8 cellular contexts compared by ENCODE assay signal in genomic region chr6:28922004-28922840, GRCh38. TPM values are rescaled to one million over a fixed set of nuclear protein-coding genes. Genes with fewer than 3 reads are reported as not detected.
DNase-seq lines count a peak whose midpoint lies in the region; ATAC-seq and TF ChIP-seq lines count a peak whose summit lies in the region.

No MANE protein-coding gene starts in this region.

- peak overlapping the region; percentile 98 for H3K9ac ChIP-seq in HUES48 (ENCODE audit: low read depth, low read length)

- H3K4me1 ChIP-seq in HUES48 (ENCODE audit: control insufficient read depth, insufficient read depth, low read length) (peaks cover 12% of the 10 kb centered on the region), right atrium auricular region (peaks cover 0 to 20% of the 10 kb centered on the region in 2 donors)

- H3K27me3 ChIP-seq in HUES48 (ENCODE audit: control insufficient read depth, insufficient read depth, low read length) (no peaks in the 10 kb centered on the region), right atrium auricular region (no peaks in the 10 kb centered on the region)

- H3K27ac ChIP-seq in HUES48 (ENCODE audit: low read depth, low read length): peak overlapping the region; percentile 89
- peak overlapping the region; percentile 92 to 96 for H3K27ac ChIP-seq in right atrium auricular region

- DNase-seq in AG20443 (ENCODE audit: low spot score) (peak; percentile 21), right atrium auricular region (ENCODE audit: low spot score) (no peak), skeletal muscle cell (ENCODE audit: low read depth) (no peak), GOT3 (lab: John Stamatoyannopoulos, UW) (no peak), GM10266 (ENCODE audit: extremely low spot score) (no peak)
- DNase-seq in activated T-cell treated with anti-CD3 and anti-CD28 coated beads, Interleukin-2, amount 50 U/mL, for 48 hours: peak; percentile 34 to 44

- TF ChIP-seq CTCF in right atrium auricular region (IDR thresholded peaks at IDR 0.05): no peak
- TF ChIP-seq CTCF in GM10266 (IDR thresholded peaks at IDR 0.05; ENCODE audit: control insufficient read depth, insufficient read depth, low read depth, missing control alignments): no peak

- H3K4me3 ChIP-seq in HUES48 (ENCODE audit: low read depth, low read length): peak overlapping the region; percentile 94
- H3K4me3 ChIP-seq in right atrium auricular region: peak overlapping the region; percentile 80 to 85
- H3K4me3 ChIP-seq in skeletal muscle cell (ENCODE audit: low read depth, low read length): peak overlapping the region; percentile 99

- ATAC-seq in HG03354 (IDR thresholded peaks at IDR 0.05; ENCODE audit: poor library complexity, severe bottlenecking, unreplicated experiment): no peak

- H3K36me3 ChIP-seq in HUES48 (ENCODE audit: control insufficient read depth, insufficient read depth, low read length) (peaks cover 52% of the 10 kb centered on the region), right atrium auricular region (peaks cover 45% of the 10 kb centered on the region)

- H3K9me3 ChIP-seq in HUES48 (ENCODE audit: control insufficient read depth, insufficient read depth, low read length): no peaks in the 10 kb centered on the region
- no peaks in the 10 kb centered on the region for H3K9me3 ChIP-seq in right atrium auricular region

RNA-seq across cellular contexts. Expression of gene TRIM27, which starts 1.6 kb away (rescaled TPM):
- 10 to 100 TPM; 22.3 to 28.5 TPM for total RNA-seq in right atrium auricular region

Comparison
In these comparisons a context has a peak if more than half of its experiments do, and no peak if none do; other contexts are left out.
1. DNase-seq: peak in AG20443 (single experiment) and activated T-cell treated with anti-CD3 and anti-CD28 coated beads, Interleukin-2, amount 50 U/mL, for 48 hours (2 of 2); none in right atrium auricular region (single experiment), skeletal muscle cell (single experiment), GOT3 (single experiment) and GM10266 (single experiment).
2. Peak in every context shown above with its lines, with median percentiles within 50 percentile points of each other: H3K4me3 ChIP-seq.